In the genomic region with DNA sequence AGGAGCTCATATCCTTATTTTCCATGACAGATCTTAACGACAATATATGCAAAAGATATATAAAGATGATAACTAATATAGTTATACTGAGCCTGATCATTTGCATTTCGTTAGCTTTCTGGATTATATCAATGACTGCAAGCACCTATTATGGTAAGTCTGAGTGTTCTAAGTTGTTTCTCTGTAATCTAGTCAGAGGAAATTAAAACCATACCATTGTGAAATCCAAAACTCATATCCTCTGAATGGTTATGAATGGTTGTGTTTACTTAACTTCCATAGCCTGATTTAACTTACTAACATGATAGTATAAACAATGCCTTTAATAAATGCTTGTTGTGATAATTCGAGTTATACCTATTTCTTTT, we compare ENCODE assay signal across 8 cellular contexts. TPM values are rescaled to one million over a fixed set of nuclear protein-coding genes. Genes with fewer than 3 reads are reported as not detected.
DNase-seq lines count a peak whose midpoint lies in the region; ATAC-seq and TF ChIP-seq lines count a peak whose summit lies in the region.

No MANE protein-coding gene starts in this region.

- peaks cover 27% of the 10 kb centered on the region for H3K4me1 Mint-ChIP-seq in activated naive CD4-positive, alpha-beta T cell treated with anti-CD3 and anti-CD28 coated beads for 36 hours (ENCODE audit: low read depth)
- H3K4me1 Mint-ChIP-seq in activated CD8-positive, alpha-beta T cell treated with anti-CD3 and anti-CD28 coated beads for 36 hours (ENCODE audit: low read depth) = peaks cover 19% of the 10 kb centered on the region

- H3K27ac ChIP-seq in iPS-20b (ENCODE audit: low read length) (peak overlapping the region; percentile 39), temporal lobe (ENCODE audit: low read depth, low read length) (peak overlapping the region; percentile 72)

- H3K4me3 Mint-ChIP-seq in activated naive CD4-positive, alpha-beta T cell treated with anti-CD3 and anti-CD28 coated beads for 36 hours = peak overlapping the region; percentile 98
- peak overlapping the region; percentile 94 for H3K4me3 Mint-ChIP-seq in activated CD8-positive, alpha-beta T cell treated with anti-CD3 and anti-CD28 coated beads for 36 hours

- H3K9me3 ChIP-seq in iPS-20b (ENCODE audit: insufficient read depth, low read depth, low read length) = no peaks in the 10 kb centered on the region

- intact Hi-C loops in activated naive CD4-positive, alpha-beta T cell treated with anti-CD3 and anti-CD28 coated beads for 36 hours (cut with micrococcal nuclease) = loop anchor here (1.0 to 10.0 kb wide), 8 partner anchors 22 to 1952 kb away; partner anchors contain the start of genes LGR5, RAB21, RAB3IP and TBC1D15
- intact Hi-C loops in activated CD8-positive, alpha-beta T cell treated with anti-CD3 and anti-CD28 coated beads for 36 hours (cut with micrococcal nuclease) = loop anchor here (2.0 kb wide), 1 partner anchor 24 kb away; the partner anchor contains the start of gene ZFC3H1

- no peaks in the 10 kb centered on the region for H3K36me3 Mint-ChIP-seq in activated naive CD4-positive, alpha-beta T cell treated with anti-CD3 and anti-CD28 coated beads for 36 hours (ENCODE audit: low read depth)
- H3K36me3 Mint-ChIP-seq in activated CD8-positive, alpha-beta T cell treated with anti-CD3 and anti-CD28 coated beads for 36 hours (ENCODE audit: low read depth) = no peaks in the 10 kb centered on the region

- peak overlapping the region; percentile 96 for H3K27ac Mint-ChIP-seq in activated naive CD4-positive, alpha-beta T cell treated with anti-CD3 and anti-CD28 coated beads for 36 hours
- peak overlapping the region; percentile 94 for H3K27ac Mint-ChIP-seq in activated CD8-positive, alpha-beta T cell treated with anti-CD3 and anti-CD28 coated beads for 36 hours

- H3K4me1 ChIP-seq in iPS-20b (ENCODE audit: insufficient read depth, low read length) = no peaks in the 10 kb centered on the region

- H3K27me3 Mint-ChIP-seq in activated naive CD4-positive, alpha-beta T cell treated with anti-CD3 and anti-CD28 coated beads for 36 hours (ENCODE audit: low read depth) = no peaks in the 10 kb centered on the region
- no peaks in the 10 kb centered on the region for H3K27me3 Mint-ChIP-seq in activated CD8-positive, alpha-beta T cell treated with anti-CD3 and anti-CD28 coated beads for 36 hours

- POLR2A ChIA-PET in activated CD8-positive, alpha-beta T cell treated with anti-CD3 and anti-CD28 coated beads for 36 hours (lab: Charles Lee) = interaction anchor here (0.6 to 4.7 kb wide), 5 partner anchors 15 to 61 kb away, joined by 3 to 75 read pairs (median 5); partner anchors contain the start of genes THAP2 and ZFC3H1

- H3K9me3 Mint-ChIP-seq in activated naive CD4-positive, alpha-beta T cell treated with anti-CD3 and anti-CD28 coated beads for 36 hours = no peaks in the 10 kb centered on the region
- H3K9me3 Mint-ChIP-seq in activated CD8-positive, alpha-beta T cell treated with anti-CD3 and anti-CD28 coated beads for 36 hours = no peaks in the 10 kb centered on the region

- no peaks in the 10 kb centered on the region for H3K36me3 ChIP-seq in iPS-20b (ENCODE audit: insufficient read depth, low read depth, low read length)

- no peaks in the 10 kb centered on the region for H3K27me3 ChIP-seq in iPS-20b (ENCODE audit: insufficient read depth, low read length)

- CTCF ChIA-PET in activated naive CD4-positive, alpha-beta T cell treated with anti-CD3 and anti-CD28 coated beads for 36 hours (lab: Charles Lee) = interaction anchor here (0.6 to 4.6 kb wide), 7 partner anchors 9 to 61 kb away, joined by 3 to 31 read pairs (median 5); partner anchors contain the start of genes THAP2 and ZFC3H1
- CTCF ChIA-PET in activated CD8-positive, alpha-beta T cell treated with anti-CD3 and anti-CD28 coated beads for 36 hours (lab: Charles Lee) = interaction anchor here (0.6 to 4.6 kb wide), 12 partner anchors 10 to 147 kb away, joined by 3 to 43 read pairs (median 6); partner anchors contain the start of genes RAB21, THAP2 and ZFC3H1

- H3K4me3 ChIP-seq in iPS-20b (ENCODE audit: low read length) = peak overlapping the region; percentile 86

- H3K9ac ChIP-seq in iPS-20b (ENCODE audit: low read depth, low read length) = peak overlapping the region; percentile 86; the same call in 1 of the 2 replicates

- TF ChIP-seq CTCF in activated CD8-positive, alpha-beta T cell treated with anti-CD3 and anti-CD28 coated beads for 36 hours (IDR thresholded peaks at IDR 0.05) = no peak

- ATAC-seq in activated CD8-positive, alpha-beta T cell treated with anti-CD3 and anti-CD28 coated beads for 36 hours = no peak
- no peak for ATAC-seq in HG03280 (IDR thresholded peaks at IDR 0.05; ENCODE audit: unreplicated experiment)
- ATAC-seq in GM21825 (IDR thresholded peaks at IDR 0.05; ENCODE audit: unreplicated experiment) = no peak

- DNase-seq in activated naive CD4-positive, alpha-beta T cell treated with anti-CD3 and anti-CD28 coated beads for 36 hours = no peak
- no peak for DNase-seq in activated naive CD4-positive, alpha-beta T cell treated with Interleukin-2 at 50 U/mL for 16 hours
- DNase-seq in activated CD8-positive, alpha-beta T cell treated with anti-CD3 and anti-CD28 coated beads for 36 hours = no peak
- DNase-seq in NCI-H1417 treated with DMSO at 0.1 percent for 48 hours (lab: John Stamatoyannopoulos, UW) = no peak

RNA-seq across cellular contexts. Expression of gene TMEM19, which starts 0.8 kb away (rescaled TPM):
- 10 to 100 TPM; 10.9 to 11.1 TPM for total RNA-seq in activated naive CD4-positive, alpha-beta T cell treated with anti-CD3 and anti-CD28 coated beads for 36 hours
- 10 to 100 TPM; 14.2 to 16.5 TPM for total RNA-seq in activated CD8-positive, alpha-beta T cell treated with anti-CD3 and anti-CD28 coated beads for 36 hours
- total RNA-seq in temporal lobe = 32.7 TPM

RNA-seq across cellular contexts. Expression of gene THAP2, which starts 22.5 kb away (rescaled TPM):
- total RNA-seq in activated naive CD4-positive, alpha-beta T cell treated with anti-CD3 and anti-CD28 coated beads for 36 hours = 1 to 10 TPM; 8.3 to 9.4 TPM
- 10 to 100 TPM; 10.8 to 12.2 TPM for total RNA-seq in activated CD8-positive, alpha-beta T cell treated with anti-CD3 and anti-CD28 coated beads for 36 hours
- total RNA-seq in temporal lobe = 27.0 TPM

RNA-seq across cellular contexts. Expression of gene ZFC3H1, which starts 23.0 kb away (rescaled TPM):
- 10 to 100 TPM; 56.9 to 62.6 TPM for total RNA-seq in activated naive CD4-positive, alpha-beta T cell treated with anti-CD3 and anti-CD28 coated beads for 36 hours
- total RNA-seq in activated CD8-positive, alpha-beta T cell treated with anti-CD3 and anti-CD28 coated beads for 36 hours = 10 to 100 TPM; 47.1 to 58.4 TPM
- 48.9 TPM for total RNA-seq in temporal lobe
